Comparison of ENCODE assay signal across 20 cellular contexts in the genomic region with DNA sequence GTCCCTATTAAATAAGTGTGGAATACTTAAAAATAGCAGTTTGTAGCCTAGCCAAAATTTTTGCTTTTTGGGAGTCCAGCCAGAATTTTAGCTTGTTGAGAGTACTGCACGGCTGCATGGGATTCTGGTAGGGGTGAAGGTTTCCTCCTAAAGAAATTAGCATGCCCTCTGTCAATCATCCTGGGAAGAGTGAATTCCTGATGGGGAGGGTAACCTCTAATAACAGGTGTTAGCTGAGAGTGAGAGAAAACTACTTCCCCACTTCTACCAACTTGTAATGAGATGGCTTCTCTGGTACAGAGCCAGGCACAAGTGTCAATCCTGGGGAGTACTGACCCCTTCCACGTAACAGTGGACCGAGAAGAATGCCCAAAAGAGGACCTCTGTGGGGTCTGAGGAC.
"Had no signal": no experiment of that assay in that cellular context is flagged by ENCODE, and none has a peak within 500 bp of the region (broad histone marks: within the 10 kb centered on the region; RNA-seq: fewer than 3 reads in every experiment).

No MANE protein-coding gene starts in this region.

- H3K27me3 ChIP-seq: esophagus muscularis mucosa, gastroesophageal sphincter, left lung, neutrophil, transverse colon had no signal

- H3K36me3 ChIP-seq: esophagus muscularis mucosa, gastroesophageal sphincter, left lung, neutrophil, thoracic aorta, transverse colon had no signal

- H3K4me3 ChIP-seq: esophagus muscularis mucosa, gastroesophageal sphincter, left lung, lung, thoracic aorta, transverse colon had no signal

- DNase-seq: cerebellar nuclear complex; effector memory CD8-positive, alpha-beta T cell; foreskin fibroblast; glutamatergic neuron; immature natural killer cell; left lung; mesenchymal stem cell; naive thymus-derived CD4-positive, alpha-beta T cell; nephron progenitor cell; posterior cingulate gyrus; stimulated activated CD4-positive, alpha-beta T cell treated with anti-CD3 and anti-CD28 coated beads, Interleukin-4, amount 100 ng/mL, for 1 hour; stimulated activated CD8-positive, alpha-beta memory T cell treated with anti-CD3 and anti-CD28 coated beads, Interleukin-4, amount 100 ng/mL, for 48 hours; stimulated activated naive CD8-positive, alpha-beta T cell treated with anti-CD3 and anti-CD28 coated beads, Interleukin-15, Interleukin-2, amounts not matched to agents 100 U/mL and 50 U/mL, for 24 hours; transverse colon had no signal

- H3K9me3 ChIP-seq: esophagus muscularis mucosa, gastroesophageal sphincter, left lung, neutrophil, thoracic aorta, transverse colon had no signal

- H3K27ac ChIP-seq: epithelial cell of prostate, esophagus muscularis mucosa, gastroesophageal sphincter, left lung, neutrophil, thoracic aorta, transverse colon had no signal
